ENCODE assay signal across 8 cellular contexts in genomic region chr18:62522510-62523254, GRCh38. TPM values are rescaled to one million over a fixed set of nuclear protein-coding genes. Genes with fewer than 3 reads are reported as not detected.
A peak's percentile ranks its signal among the peaks of the same experiment; 100 is the strongest.
DNase-seq lines count a peak whose midpoint lies in the region; ATAC-seq lines count a peak whose summit lies in the region.

TSS of gene ZCCHC2 (plus strand) at chr18:62523025. CDS start at chr18:62523425, 400 bp downstream.

- H3K4me3 Mint-ChIP-seq in activated CD4-positive, alpha-beta T cell treated with anti-CD3 and anti-CD28 coated beads, Interleukin-2, amount 10 ng/mL, durations not matched to agents 7 days and 5 days, result peak within 1 kb of the TSS; percentile 98

- H3K27ac ChIP-seq in BLaER1, result peak within 1 kb of the TSS; percentile 89

- H4K20me1 ChIP-seq in BLaER1, result peaks cover 23% of the 10 kb centered on the region; the same call in 1 of the 2 replicates

- H3K27me3 Mint-ChIP-seq in activated CD4-positive, alpha-beta T cell treated with anti-CD3 and anti-CD28 coated beads, Interleukin-2, amount 10 ng/mL, durations not matched to agents 7 days and 5 days, result no peaks in the 10 kb centered on the region

- peak; percentile 100 for DNase-seq in NCI-H69 (lab: John Stamatoyannopoulos, UW)
- DNase-seq in activated CD4-positive, alpha-beta T cell treated with anti-CD3 and anti-CD28 coated beads, Interleukin-2, amount 10 ng/mL, durations not matched to agents 7 days and 5 days, result peak; percentile 97
- DNase-seq in cortex of kidney (lab: John Stamatoyannopoulos, UW), result peak; percentile 77
- peak; percentile 99 for DNase-seq in left kidney (ENCODE audit: low read depth, low spot score)
- peak; percentile 98 to 99 for DNase-seq in stimulated activated CD4-positive, alpha-beta T cell treated with anti-CD3 and anti-CD28 coated beads, Interleukin-2, amount 100 ng/mL, for 24 hours

- H3K27ac Mint-ChIP-seq in activated CD4-positive, alpha-beta T cell treated with anti-CD3 and anti-CD28 coated beads, Interleukin-2, amount 10 ng/mL, durations not matched to agents 7 days and 5 days, result peak within 1 kb of the TSS; percentile 98

- peak within 1 kb of the TSS; percentile 96 for H3K4me3 ChIP-seq in BLaER1

- H3K9me3 Mint-ChIP-seq in activated CD4-positive, alpha-beta T cell treated with anti-CD3 and anti-CD28 coated beads, Interleukin-2, amount 10 ng/mL, durations not matched to agents 7 days and 5 days, result peaks cover 12% of the 10 kb centered on the region

- H3K4me1 Mint-ChIP-seq in activated CD4-positive, alpha-beta T cell treated with anti-CD3 and anti-CD28 coated beads, Interleukin-2, amount 10 ng/mL, durations not matched to agents 7 days and 5 days, result peaks cover 35% of the 10 kb centered on the region

- H3K36me3 Mint-ChIP-seq in activated CD4-positive, alpha-beta T cell treated with anti-CD3 and anti-CD28 coated beads, Interleukin-2, amount 10 ng/mL, durations not matched to agents 7 days and 5 days (ENCODE audit: low read depth), result peaks cover 55% of the 10 kb centered on the region

- H3K4me2 ChIP-seq in BLaER1, result peak within 1 kb of the TSS; percentile 97

- ATAC-seq in GM19328 (IDR thresholded peaks at IDR 0.05; ENCODE audit: unreplicated experiment) (peak; percentile 68), HG03520 (IDR thresholded peaks at IDR 0.05; ENCODE audit: unreplicated experiment) (peak; percentile 64)

- H3K4me1 ChIP-seq in BLaER1, result peaks cover 26% of the 10 kb centered on the region

- no peaks in the 10 kb centered on the region for H3K36me3 ChIP-seq in BLaER1

- CTCF ChIA-PET in activated CD4-positive, alpha-beta T cell treated with anti-CD3 and anti-CD28 coated beads, Interleukin-2, amount 10 ng/mL, durations not matched to agents 7 days and 5 days (lab: Charles Lee), result interaction anchor here (0.7 to 4.0 kb wide), 6 partner anchors 11 to 328 kb away, joined by 3 to 33 read pairs (median 4); no protein-coding TSS in a partner anchor

- POLR2A ChIA-PET in activated CD4-positive, alpha-beta T cell treated with anti-CD3 and anti-CD28 coated beads, Interleukin-2, amount 10 ng/mL, durations not matched to agents 7 days and 5 days (lab: Charles Lee), result interaction anchor here (0.6 to 1.0 kb wide), 2 partner anchors 16 to 102 kb away, joined by 3 to 7 read pairs; no protein-coding TSS in a partner anchor

- no peaks in the 10 kb centered on the region for H3K9me3 ChIP-seq in BLaER1

- H3K27me3 ChIP-seq in BLaER1, result peaks cover 21% of the 10 kb centered on the region

- H3K9ac ChIP-seq in BLaER1, result peak within 1 kb of the TSS; percentile 91

RNA-seq across cellular contexts. Expression of gene ZCCHC2, which starts in this region (rescaled TPM):
- total RNA-seq in activated CD4-positive, alpha-beta T cell treated with anti-CD3 and anti-CD28 coated beads, Interleukin-2, amount 10 ng/mL, durations not matched to agents 7 days and 5 days, result 10 to 100 TPM; 55.1 to 62.5 TPM

Comparison
In these comparisons a context has a peak if more than half of its experiments do, and no peak if none do; other contexts are left out.
1. Peak in every context shown above with its lines: DNase-seq, ATAC-seq, H3K4me3 ChIP-seq and H3K27ac ChIP-seq.